Comparison of ENCODE assay signal across 8 cellular contexts in the genomic region with DNA sequence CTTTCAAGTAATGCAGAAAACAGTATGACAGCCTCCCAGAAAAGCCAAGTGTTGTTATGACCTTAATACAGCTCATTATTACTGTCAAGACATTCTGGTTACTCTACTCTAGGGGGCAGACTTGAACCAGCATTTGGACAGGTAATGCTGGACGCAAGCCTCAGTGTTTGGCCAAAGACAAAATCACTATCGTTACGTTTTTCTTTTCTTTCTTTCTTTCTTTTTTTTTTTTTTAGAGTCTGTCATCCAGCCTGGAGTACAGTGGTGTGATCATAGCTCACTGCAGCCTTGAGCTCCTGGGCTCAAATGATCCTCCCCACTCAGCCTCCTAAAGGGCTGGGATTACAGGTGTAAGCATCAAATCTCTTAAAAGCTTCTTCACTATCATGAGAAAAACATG. TPM values are rescaled to one million over a fixed set of nuclear protein-coding genes. Genes with fewer than 3 reads are reported as not detected.
DNase-seq lines count a peak whose midpoint lies in the region; ATAC-seq and TF ChIP-seq lines count a peak whose summit lies in the region.

No MANE protein-coding gene starts in this region.

- H3K4me1 ChIP-seq in heart left ventricle, result peaks cover 0 to 9% (median 0%) of the 10 kb centered on the region in 12 donors

- no peaks in the 10 kb centered on the region for H3K27me3 ChIP-seq in heart left ventricle

- no peaks in the 10 kb centered on the region for H3K36me3 Mint-ChIP-seq in activated CD8-positive, alpha-beta T cell treated with anti-CD3 and anti-CD28 coated beads, Interleukin-2, amount 10 ng/mL, durations not matched to agents 7 days and 5 days (ENCODE audit: low read depth)

- peak; percentile 47 to 79 (median 62) for TF ChIP-seq CTCF in heart left ventricle (IDR thresholded peaks at IDR 0.05)

- H3K4me1 Mint-ChIP-seq in activated CD8-positive, alpha-beta T cell treated with anti-CD3 and anti-CD28 coated beads, Interleukin-2, amount 10 ng/mL, durations not matched to agents 7 days and 5 days (ENCODE audit: low read depth), result peaks cover 8% of the 10 kb centered on the region

- intact Hi-C loops in heart left ventricle (cut with DNase I), result loop anchor here in 9 of 10 donors (1.0 to 10.0 kb wide), 9 partner anchors 126 to 732 kb away; no protein-coding TSS in a partner anchor

- 2 to 6% (median 3%) methylated on average over 3 of the region's 3 CpGs for WGBS in heart left ventricle, 4 donors

- no peak overlapping the region for H3K27ac Mint-ChIP-seq in activated CD8-positive, alpha-beta T cell treated with anti-CD3 and anti-CD28 coated beads, Interleukin-2, amount 10 ng/mL, durations not matched to agents 7 days and 5 days

- no peak overlapping the region for H3K4me3 Mint-ChIP-seq in activated CD8-positive, alpha-beta T cell treated with anti-CD3 and anti-CD28 coated beads, Interleukin-2, amount 10 ng/mL, durations not matched to agents 7 days and 5 days

- ATAC-seq in GM19035 (IDR thresholded peaks at IDR 0.05; ENCODE audit: unreplicated experiment), result peak; percentile 86
- ATAC-seq in HG03095 (IDR thresholded peaks at IDR 0.05; ENCODE audit: unreplicated experiment), result peak; percentile 89
- ATAC-seq in activated CD8-positive, alpha-beta T cell treated with anti-CD3 and anti-CD28 coated beads, Interleukin-2, amount 10 ng/mL, durations not matched to agents 7 days and 5 days, result peak; percentile 87
- ATAC-seq in heart left ventricle, result peak in 3 of 4 donors; percentile 77 to 89 (median 85)

- no peak overlapping the region for H3K27ac ChIP-seq in heart left ventricle

- no peaks in the 10 kb centered on the region for H3K9me3 Mint-ChIP-seq in activated CD8-positive, alpha-beta T cell treated with anti-CD3 and anti-CD28 coated beads, Interleukin-2, amount 10 ng/mL, durations not matched to agents 7 days and 5 days (ENCODE audit: insufficient read depth)

- H3K36me3 ChIP-seq in heart left ventricle, result no peaks in the 10 kb centered on the region

- POLR2A ChIA-PET in activated CD8-positive, alpha-beta T cell treated with anti-CD3 and anti-CD28 coated beads, Interleukin-2, amount 10 ng/mL, durations not matched to agents 7 days and 5 days (lab: Charles Lee), result interaction anchor here (0.9 kb wide), 2 partner anchors 61 to 172 kb away, joined by 3 read pairs; partner anchors contain the start of genes LNP1 and TOMM70

- peaks cover 0 to 9% (median 0%) of the 10 kb centered on the region in 12 donors for H3K9me3 ChIP-seq in heart left ventricle

- H3K4me3 ChIP-seq in heart left ventricle, result no peak overlapping the region

- peaks cover 3% of the 10 kb centered on the region for H3K27me3 Mint-ChIP-seq in activated CD8-positive, alpha-beta T cell treated with anti-CD3 and anti-CD28 coated beads, Interleukin-2, amount 10 ng/mL, durations not matched to agents 7 days and 5 days (ENCODE audit: low read depth)

- DNase-seq in DMS53 treated with DMSO at 0.1 percent for 48 hours (lab: John Stamatoyannopoulos, UW; ENCODE audit: unreplicated experiment) (peak; percentile 49), NCI-H2081 treated with DMSO at 0.1 percent for 48 hours (lab: John Stamatoyannopoulos, UW) (peak; percentile 33), heart left ventricle (peak in 1 of 5 donors; percentile 10), retina (peak; percentile 36)
- peak; percentile 50 for DNase-seq in activated CD8-positive, alpha-beta T cell treated with anti-CD3 and anti-CD28 coated beads, Interleukin-2, amount 10 ng/mL, durations not matched to agents 7 days and 5 days
- no peak for DNase-seq in activated CD8-positive, alpha-beta memory T cell treated with anti-CD3 and anti-CD28 coated beads for 24 hours

- TF ChIP-seq POLR2A in heart left ventricle (IDR thresholded peaks at IDR 0.05), result no peak

- CTCF ChIA-PET in activated CD8-positive, alpha-beta T cell treated with anti-CD3 and anti-CD28 coated beads, Interleukin-2, amount 10 ng/mL, durations not matched to agents 7 days and 5 days (lab: Charles Lee), result interaction anchor here (0.6 to 2.7 kb wide), 37 partner anchors 8 to 631 kb away, joined by 3 to 40 read pairs (median 4); partner anchors contain the start of genes LNP1 and TMEM45A

RNA-seq across cellular contexts. Expression of gene TMEM45A, which starts 29.4 kb away (rescaled TPM):
- total RNA-seq in activated CD8-positive, alpha-beta T cell treated with anti-CD3 and anti-CD28 coated beads, Interleukin-2, amount 10 ng/mL, durations not matched to agents 7 days and 5 days, result under 1 TPM; 0.29 to 0.42 TPM
- total RNA-seq in heart left ventricle, result 1 to 10 TPM; 1.8 to 6.6 (median 3.1) TPM
- 10 to 100 TPM in 1 of 2 donors, 1 to 10 TPM in 1; 1.9 to 11.2 TPM for polyA plus RNA-seq in heart left ventricle
